9 cellular contexts compared by ENCODE assay signal in genomic region chr13:50075619-50076097, GRCh38.
DNase-seq lines count a peak whose midpoint lies in the region; ATAC-seq and TF ChIP-seq lines count a peak whose summit lies in the region.
"Had no signal": no experiment of that assay in that cellular context is flagged by ENCODE, and none has a peak within 500 bp of the region (broad histone marks: within the 10 kb centered on the region; RNA-seq: fewer than 3 reads in every experiment).

No MANE protein-coding gene starts in this region.

- no CpG with 5 or more reads among the region's 3 CpGs for WGBS in mesenchymal stem cell

- no peak overlapping the region for H3K14ac ChIP-seq in mesenchymal stem cell (ENCODE audit: low read length in 2 of 2)

- H3K4ac ChIP-seq in mesenchymal stem cell (ENCODE audit: low read depth in 1 of 2, low read length in 2 of 2): no peak overlapping the region

- peaks cover 77% of the 10 kb centered on the region for H3K4me1 Mint-ChIP-seq in HFFc6 (ENCODE audit: low read depth)
- H3K4me1 Mint-ChIP-seq in activated CD8-positive, alpha-beta T cell treated with anti-CD3 and anti-CD28 coated beads for 36 hours (ENCODE audit: low read depth): peaks cover 22% of the 10 kb centered on the region
- H3K4me1 Mint-ChIP-seq in activated CD4-positive, alpha-beta memory T cell treated with anti-CD3 and anti-CD28 coated beads for 36 hours (ENCODE audit: low read depth): peaks cover 34% of the 10 kb centered on the region

- H2BK120ac ChIP-seq in mesenchymal stem cell (ENCODE audit: low read depth, low read length): no peak overlapping the region

- H3K4me1 ChIP-seq in mesenchymal stem cell (ENCODE audit: control insufficient read depth, insufficient read depth, low read depth, low read length): peaks cover 2% of the 10 kb centered on the region

- no peak overlapping the region for H3K27ac ChIP-seq in mesenchymal stem cell (ENCODE audit: low read length, poor library complexity, severe bottlenecking)

- H3K4me3 ChIP-seq in mesenchymal stem cell (ENCODE audit: insufficient read depth in 1 of 2, low read depth in 1 of 2, low read length in 2 of 2): peak overlapping the region in 1 of 2 experiments; percentile 55

- DNase-seq in Caki2 (ENCODE audit: low read depth) (peak; percentile 40), HFFc6 (no peak), mesenchymal stem cell (no peak), 8988T (no peak)
- no peak for DNase-seq in activated CD8-positive, alpha-beta T cell treated with anti-CD3 and anti-CD28 coated beads for 36 hours
- no peak for DNase-seq in activated CD4-positive, alpha-beta memory T cell treated with anti-CD3 and anti-CD28 coated beads for 36 hours
- DNase-seq: aorta had no signal

- H2AFZ ChIP-seq in mesenchymal stem cell (ENCODE audit: low read depth, low read length): no peak overlapping the region

- H4K91ac ChIP-seq in mesenchymal stem cell (ENCODE audit: low read length): no peak overlapping the region

- no peak overlapping the region for H3K18ac ChIP-seq in mesenchymal stem cell (ENCODE audit: low read depth in 1 of 2, low read length in 2 of 2)

- no peaks in the 10 kb centered on the region; the same call in 1 of the 2 replicates for H3K27me3 Mint-ChIP-seq in HFFc6 (ENCODE audit: insufficient read depth)
- peaks cover 13% of the 10 kb centered on the region for H3K27me3 Mint-ChIP-seq in activated CD8-positive, alpha-beta T cell treated with anti-CD3 and anti-CD28 coated beads for 36 hours
- peaks cover 10% of the 10 kb centered on the region for H3K27me3 Mint-ChIP-seq in activated CD4-positive, alpha-beta memory T cell treated with anti-CD3 and anti-CD28 coated beads for 36 hours

- H3K27ac Mint-ChIP-seq in HFFc6: peak overlapping the region; percentile 64
- no peak overlapping the region for H3K27ac Mint-ChIP-seq in activated CD8-positive, alpha-beta T cell treated with anti-CD3 and anti-CD28 coated beads for 36 hours
- H3K27ac Mint-ChIP-seq in activated CD4-positive, alpha-beta memory T cell treated with anti-CD3 and anti-CD28 coated beads for 36 hours: no peak overlapping the region

- peaks cover 0 to 14% of the 10 kb centered on the region in 2 experiments for H3K36me3 ChIP-seq in mesenchymal stem cell (ENCODE audit: control insufficient read depth in 1 of 2, insufficient read depth in 2 of 2, low read depth in 1 of 2, low read length in 2 of 2)

- POLR2A ChIA-PET in activated CD8-positive, alpha-beta T cell treated with anti-CD3 and anti-CD28 coated beads for 36 hours (lab: Charles Lee): interaction anchor here (0.6 to 1.4 kb wide), 2 partner anchors 49 to 630 kb away, joined by 3 read pairs; no protein-coding TSS in a partner anchor
- POLR2A ChIA-PET in activated CD4-positive, alpha-beta memory T cell treated with anti-CD3 and anti-CD28 coated beads for 36 hours (lab: Charles Lee): interaction anchor here (0.9 to 2.7 kb wide), 3 partner anchors 9 to 78 kb away, joined by 3 to 7 read pairs (median 3); partner anchors contain the start of gene TRIM13

- no peak overlapping the region for H4K8ac ChIP-seq in mesenchymal stem cell (ENCODE audit: low read length)

- no peak for ATAC-seq in activated CD8-positive, alpha-beta T cell treated with anti-CD3 and anti-CD28 coated beads for 36 hours
- ATAC-seq in GM18873 (IDR thresholded peaks at IDR 0.05; ENCODE audit: low FRiP score, unreplicated experiment): no peak
- no peak for ATAC-seq in HG02852 (IDR thresholded peaks at IDR 0.05; ENCODE audit: unreplicated experiment)

- peaks cover 12% of the 10 kb centered on the region; the same call in 1 of the 2 replicates for H3K36me3 Mint-ChIP-seq in HFFc6 (ENCODE audit: low read depth)
- peaks cover 35% of the 10 kb centered on the region for H3K36me3 Mint-ChIP-seq in activated CD8-positive, alpha-beta T cell treated with anti-CD3 and anti-CD28 coated beads for 36 hours (ENCODE audit: low read depth)
- peaks cover 33% of the 10 kb centered on the region for H3K36me3 Mint-ChIP-seq in activated CD4-positive, alpha-beta memory T cell treated with anti-CD3 and anti-CD28 coated beads for 36 hours

- no peaks in the 10 kb centered on the region for H3K79me1 ChIP-seq in mesenchymal stem cell (replicated peaks; ENCODE audit: low read length, poor library complexity, severe bottlenecking)

- H3K9ac ChIP-seq in mesenchymal stem cell (ENCODE audit: low read length): peak overlapping the region; percentile 96

- intact Hi-C loops in activated CD8-positive, alpha-beta T cell treated with anti-CD3 and anti-CD28 coated beads for 36 hours (cut with micrococcal nuclease): loop anchor here (2.0 kb wide), 1 partner anchor 79 kb away; the partner anchor contains the start of gene TRIM13
- intact Hi-C loops in activated CD4-positive, alpha-beta memory T cell treated with anti-CD3 and anti-CD28 coated beads for 36 hours (cut with micrococcal nuclease): no loop called here

- peak overlapping the region; percentile 74 for H3K4me3 Mint-ChIP-seq in HFFc6
- peak overlapping the region; percentile 26 for H3K4me3 Mint-ChIP-seq in activated CD8-positive, alpha-beta T cell treated with anti-CD3 and anti-CD28 coated beads for 36 hours
- H3K4me3 Mint-ChIP-seq in activated CD4-positive, alpha-beta memory T cell treated with anti-CD3 and anti-CD28 coated beads for 36 hours: no peak overlapping the region

- in situ Hi-C loops in Caki2 (cut with HindIII; ENCODE audit: low pct_unique_long_range_greater_than_20kb, low sequenced_read_pairs): no loop called here

- no peak for TF ChIP-seq CTCF in HFFc6 (IDR thresholded peaks at IDR 0.05)
- no peak for TF ChIP-seq CTCF in activated CD8-positive, alpha-beta T cell treated with anti-CD3 and anti-CD28 coated beads for 36 hours (IDR thresholded peaks at IDR 0.05)

- H3K27me3 ChIP-seq in mesenchymal stem cell (ENCODE audit: control insufficient read depth in 1 of 2, insufficient read depth in 1 of 2, low read length in 2 of 2): no peaks in the 10 kb centered on the region

- no peak overlapping the region for H2BK15ac ChIP-seq in mesenchymal stem cell (ENCODE audit: low read depth, poor library complexity, severe bottlenecking)

- no peaks in the 10 kb centered on the region; the same call in 1 of the 2 replicates for H3K9me3 Mint-ChIP-seq in HFFc6
- H3K9me3 Mint-ChIP-seq in activated CD8-positive, alpha-beta T cell treated with anti-CD3 and anti-CD28 coated beads for 36 hours: no peaks in the 10 kb centered on the region
- H3K9me3 Mint-ChIP-seq in activated CD4-positive, alpha-beta memory T cell treated with anti-CD3 and anti-CD28 coated beads for 36 hours: no peaks in the 10 kb centered on the region

- no peak overlapping the region for H3K23ac ChIP-seq in mesenchymal stem cell (ENCODE audit: low read length in 2 of 2)

- H2AK5ac ChIP-seq in mesenchymal stem cell (ENCODE audit: low read length, severe bottlenecking): no peak overlapping the region

- H2BK12ac ChIP-seq in mesenchymal stem cell (ENCODE audit: low read length in 2 of 2): no peak overlapping the region

- CTCF ChIA-PET in activated CD8-positive, alpha-beta T cell treated with anti-CD3 and anti-CD28 coated beads for 36 hours (lab: Charles Lee): interaction anchor here (1.2 kb wide), 1 partner anchor 78 kb away, joined by 4 read pairs; the partner anchor contains the start of gene TRIM13
- CTCF ChIA-PET in activated CD4-positive, alpha-beta memory T cell treated with anti-CD3 and anti-CD28 coated beads for 36 hours (lab: Charles Lee): interaction anchor here (1.5 kb wide), 1 partner anchor 99 kb away, joined by 4 read pairs; no protein-coding TSS in a partner anchor

- no peaks in the 10 kb centered on the region for H3K9me3 ChIP-seq in mesenchymal stem cell (ENCODE audit: control insufficient read depth, low read length)

- no peak overlapping the region for H2BK5ac ChIP-seq in mesenchymal stem cell (ENCODE audit: low read depth, low read length, poor library complexity, severe bottlenecking)

- no peak overlapping the region for H3K4me2 ChIP-seq in mesenchymal stem cell (ENCODE audit: low read length, poor library complexity, severe bottlenecking)
